9 cellular contexts compared by ENCODE assay signal in the genomic region with DNA sequence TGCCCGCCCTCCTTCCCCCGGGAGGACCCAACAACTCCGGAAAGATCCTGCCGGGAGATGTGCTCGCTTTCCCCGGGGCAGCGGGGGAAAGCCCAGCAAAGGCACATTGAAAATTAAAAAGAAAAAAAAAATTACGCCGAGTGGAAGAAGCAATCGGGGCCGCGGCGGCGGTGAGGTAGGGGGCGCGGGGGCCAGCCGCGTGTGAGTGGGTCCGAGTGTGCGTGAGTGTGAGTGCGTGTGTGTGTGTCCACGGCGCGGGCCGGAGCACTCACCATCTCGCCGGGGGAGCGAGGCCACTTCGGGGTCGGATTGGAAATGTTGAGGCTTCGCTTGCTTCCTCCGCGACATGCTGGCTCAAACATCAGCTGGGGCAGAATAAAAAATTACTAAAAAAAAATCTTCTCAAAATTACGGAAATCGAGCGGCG. TPM values are rescaled to one million over a fixed set of nuclear protein-coding genes. Genes with fewer than 3 reads are reported as not detected.
DNase-seq lines count a peak whose midpoint lies in the region; ATAC-seq and TF ChIP-seq lines count a peak whose summit lies in the region.
"Had no signal": no experiment of that assay in that cellular context is flagged by ENCODE, and none has a peak within 500 bp of the region (broad histone marks: within the 10 kb centered on the region; RNA-seq: fewer than 3 reads in every experiment).

SALL1 (minus strand) TSS at position 377 of the 427 bp plus-strand sequence; CDS start at position 348, 29 bp downstream.

- H3K4me1 ChIP-seq in Peyer's patch: peaks cover 0 to 27% (median 0%) of the 10 kb centered on the region in 4 donors
- peaks cover 2% of the 10 kb centered on the region for H3K4me1 ChIP-seq in ovary (ENCODE audit: insufficient read depth)

- TF ChIP-seq CTCF in AG10803 (conservative IDR thresholded peaks at IDR 0.05; ENCODE audit: low read length) (no peak), Peyer's patch (IDR thresholded peaks at IDR 0.05) (no peak), ovary (IDR thresholded peaks at IDR 0.05) (no peak)

- WGBS in ovary, 3 donors: 1 to 2% (median 1%) methylated on average over 37 of the region's 37 CpGs

- H3K27ac ChIP-seq in Peyer's patch (peak within 1 kb of the TSS; percentile 32 to 72 (median 52)), ovary (peak within 1 kb of the TSS; percentile 60 to 80)

- no peaks in the 10 kb centered on the region for H3K36me3 ChIP-seq in Peyer's patch
- H3K36me3 ChIP-seq in ovary: no peaks in the 10 kb centered on the region

- TF ChIP-seq POLR2A in Peyer's patch (IDR thresholded peaks at IDR 0.05): no peak
- no peak for TF ChIP-seq POLR2A in ovary (IDR thresholded peaks at IDR 0.05)

- H3K27me3 ChIP-seq in Peyer's patch: peaks cover 0 to 40% of the 10 kb centered on the region in 2 donors
- H3K27me3 ChIP-seq in ovary: no peaks in the 10 kb centered on the region

- H3K4me3 ChIP-seq in AG10803 (ENCODE audit: low read length) (peak within 1 kb of the TSS; percentile 85), Peyer's patch (peak within 1 kb of the TSS; percentile 15 to 53 (median 38)), ovary (peak within 1 kb of the TSS; percentile 62)

- TF ChIP-seq EP300 in ovary (IDR thresholded peaks at IDR 0.05): no peak

- ATAC-seq in GM18520 (IDR thresholded peaks at IDR 0.05; ENCODE audit: unreplicated experiment) (no peak), HG02623 (IDR thresholded peaks at IDR 0.05; ENCODE audit: unreplicated experiment) (no peak)

- H3K9me3 ChIP-seq in Peyer's patch (peaks cover 0 to 3% (median 0%) of the 10 kb centered on the region in 4 donors), ovary (no peaks in the 10 kb centered on the region)

- intact Hi-C loops in ovary (cut with DNase I): loop anchor here in 1 of 4 donors (10.0 kb wide), 1 partner anchor 94 kb away; no protein-coding TSS in a partner anchor

- DNase-seq in AG10803 (ENCODE audit: low read depth) (no peak), Peyer's patch (no peak), glomerular visceral epithelial cell (ENCODE audit: extremely low spot score) (peak; percentile 7), ovary (peak in 4 of 5 donors; percentile 30 to 62 (median 44)), RPMI8226 (no peak)
- no peak for DNase-seq in activated naive CD4-positive, alpha-beta T cell treated with Interleukin-2 at 50 U/mL for 16 hours

RNA-seq across cellular contexts. Expression of gene SALL1, which starts in this region (rescaled TPM):
- total RNA-seq in Peyer's patch (10 to 100 TPM in 1 of 4 donors, 1 to 10 TPM in 2, under 1 TPM in 1; 0.53 to 12.4 (median 2.5) TPM), ovary (10 to 100 TPM in 2 of 7 donors, 1 to 10 TPM in 5; 3.0 to 20.7 (median 6.7) TPM)
- 1 to 10 TPM; 1.7 to 4.0 TPM for polyA plus RNA-seq in ovary
- total RNA-seq: mononuclear cell had no signal

Comparison
In these comparisons a context has a peak if more than half of its experiments do, and no peak if none do; other contexts are left out.
1. DNase-seq: peak in glomerular visceral epithelial cell (single experiment) and ovary (4 of 5); none in AG10803 (single experiment), Peyer's patch (0 of 3), activated naive CD4-positive, alpha-beta T cell treated with Interleukin-2 at 50 U/mL for 16 hours (single experiment) and RPMI8226 (single experiment).
2. Peak in every context shown above with its lines, with median percentiles within 50 percentile points of each other: H3K4me3 ChIP-seq.